ENCODE assay signal across 8 cellular contexts in genomic region chr12:47797432-47797831, GRCh38. TPM values are rescaled to one million over a fixed set of nuclear protein-coding genes. Genes with fewer than 3 reads are reported as not detected.
DNase-seq lines count a peak whose midpoint lies in the region; ATAC-seq and TF ChIP-seq lines count a peak whose summit lies in the region.

No MANE protein-coding gene starts in this region.

- DNase-seq in GM12864 (ENCODE audit: low read depth) (no peak), HFFc6 (no peak), immature natural killer cell (peak in 2 of 3 donors; percentile 40 to 42), NCI-H774 (lab: John Stamatoyannopoulos, UW) (no peak), thyroid gland (no peak), G401 (ENCODE audit: low spot score) (no peak)
- DNase-seq in activated CD4-positive, alpha-beta T cell treated with anti-CD3 and anti-CD28 coated beads for 48 hours = peak; percentile 37

- peaks cover 55 to 60% of the 10 kb centered on the region in 2 donors for H3K36me3 ChIP-seq in thyroid gland

- TF ChIP-seq CTCF in GM12864 (IDR thresholded peaks at IDR 0.05; ENCODE audit: low read depth, low read length, missing control alignments) = peak; percentile 70
- TF ChIP-seq CTCF in HFFc6 (IDR thresholded peaks at IDR 0.05) = peak; percentile 42; the same call in 1 of the 2 replicates
- peak in 3 of 6 experiments; percentile 25 to 28 (median 26) for TF ChIP-seq CTCF in thyroid gland (IDR thresholded peaks at IDR 0.05)

- no peaks in the 10 kb centered on the region for H3K9me3 Mint-ChIP-seq in HFFc6
- H3K9me3 Mint-ChIP-seq in immature natural killer cell = no peaks in the 10 kb centered on the region

- WGBS in thyroid gland, 2 donors = 82 to 87% methylated on average over 6 to 10 of the region's 10 CpGs

- H3K27me3 ChIP-seq in thyroid gland = no peaks in the 10 kb centered on the region

- peaks cover 5% of the 10 kb centered on the region for H3K27me3 Mint-ChIP-seq in HFFc6 (ENCODE audit: insufficient read depth)
- H3K27me3 Mint-ChIP-seq in immature natural killer cell (ENCODE audit: low read depth in 3 of 3) = peaks cover 0 to 2% (median 2%) of the 10 kb centered on the region in 3 donors

- H3K4me1 Mint-ChIP-seq in HFFc6 (ENCODE audit: low read depth) = peaks cover 31% of the 10 kb centered on the region
- peaks cover 34 to 47% of the 10 kb centered on the region in 2 donors for H3K4me1 Mint-ChIP-seq in immature natural killer cell

- H3K4me1 ChIP-seq in thyroid gland = peaks cover 13 to 37% of the 10 kb centered on the region in 2 donors

- H3K4me3 ChIP-seq in GM12864 (ENCODE audit: low read depth, low read length) (no peak overlapping the region), thyroid gland (replicated peaks in 1 of 3) (no peak overlapping the region)

- H3K36me3 Mint-ChIP-seq in HFFc6 (ENCODE audit: low read depth) (peaks cover 15% of the 10 kb centered on the region), immature natural killer cell (peaks cover 3 to 23% (median 8%) of the 10 kb centered on the region in 3 donors)

- TF ChIP-seq POLR2A in thyroid gland (IDR thresholded peaks at IDR 0.05) = no peak

- intact Hi-C loops in thyroid gland (cut with DNase I) = no loop called here

- ATAC-seq in GM18498 (IDR thresholded peaks at IDR 0.05; ENCODE audit: unreplicated experiment) = no peak

- H3K27ac Mint-ChIP-seq in HFFc6 = no peak overlapping the region
- peak overlapping the region in 3 of 6 donors; percentile 37 to 75 (median 67) for H3K27ac Mint-ChIP-seq in immature natural killer cell

- H3K4me3 Mint-ChIP-seq in HFFc6 = no peak overlapping the region
- H3K4me3 Mint-ChIP-seq in immature natural killer cell = peak overlapping the region in 1 of 5 donors; percentile 29

- in situ Hi-C loops in G401 (cut with HindIII; ENCODE audit: low sequenced_read_pairs) = no loop called here

- H3K27ac ChIP-seq in thyroid gland = no peak overlapping the region

- H3K9me3 ChIP-seq in thyroid gland = no peaks in the 10 kb centered on the region

RNA-seq across cellular contexts. Expression of gene HDAC7, which starts 22.3 kb away (rescaled TPM):
- 100 to 1,000 TPM; 104 to 120 (median 108) TPM for total RNA-seq in HFFc6 (2021; fragmentation: NEBNext Ultra II Directional; extraction: Animal tissue kit (Norgen Biotek cat#: 25700))
- polyA plus RNA-seq in immature natural killer cell = 10 to 100 TPM in 2 of 3 donors, 1 to 10 TPM in 1; 5.9 to 29.1 (median 11.5) TPM
- total RNA-seq in thyroid gland = 10 to 100 TPM; 44.5 to 61.9 (median 52.6) TPM
- 26.8 and 46.8 TPM in 2 replicates for total RNA-seq in G401 (2014; rRNA removed; shearing (Covaris generic))

RNA-seq across cellular contexts. Expression of gene SLC48A1, which starts 24.4 kb away (rescaled TPM):
- 10 to 100 TPM; 18.8 to 24.5 (median 21.0) TPM for total RNA-seq in HFFc6 (2021; fragmentation: NEBNext Ultra II Directional; extraction: Animal tissue kit (Norgen Biotek cat#: 25700))
- polyA plus RNA-seq in immature natural killer cell = 1 to 10 TPM in 2 of 3 donors, under 1 TPM in 1; 0.54 to 5.6 (median 3.1) TPM
- total RNA-seq in thyroid gland = 100 to 1,000 TPM in 3 of 4 donors, 10 to 100 TPM in 1; 59.3 to 276 (median 187) TPM
- 32.3 and 34.4 TPM in 2 replicates for total RNA-seq in G401 (2014; rRNA removed; shearing (Covaris generic))

RNA-seq across cellular contexts. Expression of gene RAPGEF3, which starts 38.8 kb away (rescaled TPM):
- total RNA-seq in HFFc6 (2021; fragmentation: NEBNext Ultra II Directional; extraction: Animal tissue kit (Norgen Biotek cat#: 25700)) = 1 to 10 TPM; 2.0 to 4.1 (median 3.1) TPM
- polyA plus RNA-seq in immature natural killer cell = under 1 TPM in 1 of 3 donors, not detected in 2; 0.25 TPM
- total RNA-seq in thyroid gland = 100 to 1,000 TPM in 2 of 4 donors, 10 to 100 TPM in 2; 87.3 to 178 (median 125) TPM
- 6.1 and 9.0 TPM in 2 replicates for total RNA-seq in G401 (2014; rRNA removed; shearing (Covaris generic))

Comparison
In these comparisons a context has a peak if more than half of its experiments do, and no peak if none do; other contexts are left out.
1. DNase-seq: peak in activated CD4-positive, alpha-beta T cell treated with anti-CD3 and anti-CD28 coated beads for 48 hours (single experiment) and immature natural killer cell (2 of 3); none in GM12864 (single experiment), HFFc6 (single experiment), NCI-H774 (single experiment), thyroid gland (0 of 2) and G401 (single experiment).